In genomic region chr9:127449332-127449966, GRCh38 we compare ENCODE assay signal across 8 cellular contexts. TPM values are rescaled to one million over a fixed set of nuclear protein-coding genes. Genes with fewer than 3 reads are reported as not detected.
DNase-seq lines count a peak whose midpoint lies in the region; ATAC-seq, FAIRE-seq and TF ChIP-seq lines count a peak whose summit lies in the region.

No MANE protein-coding gene starts in this region.

- in situ Hi-C loops in K562 (cut with MboI) (no loop called here), GM13976 (cut with MboI; ENCODE audit: low sequenced_read_pairs, unreplicated experiment) (no loop called here)

- peaks cover 35% of the 10 kb centered on the region for H4K20me1 ChIP-seq in K562 (replicated peaks; ENCODE audit: control insufficient read depth, insufficient read depth, low read length)

- 0 out of 2 replicates have a peak, but pooled peaks have one; percentile 4 for TF ChIP-seq POLR2A in K562 (conservative IDR thresholded peaks at IDR 0.05)
- no peak for TF ChIP-seq POLR2A in GM12892 (IDR thresholded peaks at IDR 0.05; ENCODE audit: low read depth, low read length)

- peak overlapping the region; percentile 94 to 97 for H3K9ac ChIP-seq in K562 (ENCODE audit: insufficient read depth in 1 of 2, low read depth in 2 of 2, low read length in 2 of 2)

- H3K27ac ChIP-seq in K562 (ENCODE audit: extremely low read depth, low read depth, low read length) (peak overlapping the region; percentile 82), mesodermal cell (ENCODE audit: low read depth, low read length, severe bottlenecking) (peak overlapping the region; percentile 91)

- no peak for FAIRE-seq in K562 (lab: Jason Lieb, UNC)
- FAIRE-seq in GM12892 (lab: Jason Lieb, UNC), result no peak

- no peaks in the 10 kb centered on the region for H3K27me3 ChIP-seq in K562 (ENCODE audit: control insufficient read depth in 2 of 2, insufficient read depth in 2 of 2, low read length in 2 of 2)

- no peak for DNase-seq in AG10803 (ENCODE audit: low read depth)
- peak in 1 of 4 experiments; percentile 12 for DNase-seq in K562 (ENCODE audit: extremely low read depth in 1 of 4, low spot score in 3 of 4)
- no peak for DNase-seq in GM13976 (ENCODE audit: low spot score)
- DNase-seq in GM12892 (ENCODE audit: insufficient read length), result no peak

- TF ChIP-seq RAD21 in K562 (CRISPR knock-in tag; conservative IDR thresholded peaks at IDR 0.05 in 1 of 2, IDR thresholded peaks at IDR 0.05 in 1 of 2), result no peak

- peak overlapping the region; percentile 100 for H3K4me2 ChIP-seq in K562 (ENCODE audit: insufficient read depth, low read length)

- H3K4me3 ChIP-seq in AG10803 (ENCODE audit: low read length) (peak overlapping the region; percentile 96), K562 (peak overlapping the region; percentile 78), mesodermal cell (ENCODE audit: extremely low read depth, insufficient read depth, low read length, poor library complexity, severe bottlenecking) (peak overlapping the region; percentile 96)

- H3K9me3 ChIP-seq in K562 (replicated peaks; ENCODE audit: control insufficient read depth, insufficient read depth, low read depth, low read length) (peaks cover 7% of the 10 kb centered on the region), mesodermal cell (ENCODE audit: control insufficient read depth, low read length) (peaks cover 11% of the 10 kb centered on the region)

- H2AFZ ChIP-seq in K562 (ENCODE audit: low read depth, low read length), result no peak overlapping the region

- CTCF ChIA-PET in K562 (lab: Yijun Ruan, JAX; ENCODE audit: low intra/inter-chr PET ratio), result no interaction called here

- ATAC-seq in K562 (no peak), HG02610 (IDR thresholded peaks at IDR 0.05; ENCODE audit: unreplicated experiment) (no peak), HG02973 (IDR thresholded peaks at IDR 0.05; ENCODE audit: unreplicated experiment) (no peak)

- no peaks in the 10 kb centered on the region for H3K9me1 ChIP-seq in K562 (ENCODE audit: control insufficient read depth, insufficient read depth, low read length)

- H3K4me1 ChIP-seq in K562 (replicated peaks in 1 of 2; ENCODE audit: control insufficient read depth in 2 of 2, insufficient read depth in 2 of 2, low read length in 2 of 2) (peaks cover 18 to 19% of the 10 kb centered on the region in 2 experiments; a peak in 4 of 5 replicates), mesodermal cell (ENCODE audit: control insufficient read depth, insufficient read depth, low read length, poor library complexity, severe bottlenecking) (peaks cover 11% of the 10 kb centered on the region)

- no peaks in the 10 kb centered on the region for H3K27me3 Mint-ChIP-seq in IgD-negative memory B cell

- peaks cover 61% of the 10 kb centered on the region for H3K79me2 ChIP-seq in K562 (ENCODE audit: control insufficient read depth, insufficient read depth, low read length)

- H3K4me1 Mint-ChIP-seq in IgD-negative memory B cell, result peaks cover 23 to 32% (median 23%) of the 10 kb centered on the region in 3 donors

- no peaks in the 10 kb centered on the region for H3K9me3 Mint-ChIP-seq in IgD-negative memory B cell

- intact Hi-C loops in K562 (cut with micrococcal nuclease), result no loop called here

- POLR2A ChIA-PET in K562 (lab: Yijun Ruan, JAX), result interaction anchor here (0.6 to 3.6 kb wide), 13 partner anchors 8 to 470 kb away, joined by 3 to 21 read pairs (median 3); partner anchors contain the start of genes SLC2A8 and ZNF79

- BruUV-seq in K562 (replicated peaks; lab: Mats Ljungman, UMichigan), result no TSS peak

- H3K36me3 Mint-ChIP-seq in IgD-negative memory B cell, result peaks cover 2% of the 10 kb centered on the region

- 1% methylated on average over 5 of the region's 5 CpGs for WGBS in K562 (ENCODE audit: insufficient coverage, low coverage, missing lambda C conversion rate)
- 57 to 80% methylated on average over 4 to 5 of the region's 5 CpGs for WGBS in mesodermal cell (ENCODE audit: insufficient coverage in 2 of 2), 2 experiments

- no peak for TF ChIP-seq EP300 in K562 (IDR thresholded peaks at IDR 0.05; ENCODE audit: low read length)

- peak overlapping the region; percentile 95 to 99 (median 96) for H3K4me3 Mint-ChIP-seq in IgD-negative memory B cell

- H3K36me3 ChIP-seq in K562 (ENCODE audit: control insufficient read depth, insufficient read depth, low read length) (peaks cover 64% of the 10 kb centered on the region), mesodermal cell (ENCODE audit: control insufficient read depth, insufficient read depth, low read length) (peaks cover 70% of the 10 kb centered on the region)

- H3K27ac Mint-ChIP-seq in IgD-negative memory B cell, result peak overlapping the region; percentile 88 to 97 (median 95)

- no peak for TF ChIP-seq CTCF in AG10803 (conservative IDR thresholded peaks at IDR 0.05; ENCODE audit: low read length)
- TF ChIP-seq CTCF in K562 (IDR thresholded peaks at IDR 0.05 in 2 of 3, conservative IDR thresholded peaks at IDR 0.05 in 1 of 3; ENCODE audit: insufficient read depth in 2 of 3, low read depth in 1 of 3, low read length in 3 of 3), result no peak
- no peak for TF ChIP-seq CTCF in GM13976 (IDR thresholded peaks at IDR 0.05; ENCODE audit: borderline replicate concordance, control extremely low read depth, extremely low read depth, insufficient read depth, missing control alignments)

RNA-seq across cellular contexts. Expression of gene RPL12, which starts 1.8 kb away (rescaled TPM):
- 2,090 TPM for polyA plus RNA-seq in IgD-negative memory B cell
- total RNA-seq in K562 (2011; cell fraction: chromatin; rRNA removed; ENCODE audit: low replicate concordance), result 400 and 555 TPM in 2 replicates
- 648 and 678 TPM in 2 replicates for total RNA-seq in K562 (2011; cell fraction: nucleolus; rRNA removed)
- 701 and 1,157 TPM in 2 replicates for total RNA-seq in K562 (2011; cell fraction: nucleoplasm; rRNA removed)
- total RNA-seq in K562 (2014; rRNA removed), result 1,796 and 1,973 TPM in 2 replicates
- total RNA-seq in K562 (2014; rRNA removed; fragmentation: Illumina TruSeq; extraction: Trizol), result 2,499 and 2,531 TPM in 2 replicates
- total RNA-seq in K562 (2015; rRNA removed; fragmentation: Illumina TruSeq; extraction: Trizol), result 3,220 and 3,261 TPM in 2 replicates
- total RNA-seq in K562 (2021), result 1,614 and 1,743 TPM in 2 replicates
- polyA plus RNA-seq in K562 (2011; rRNA removed), result 2,587 and 3,088 TPM in 2 replicates
- 2,689 and 4,292 TPM in 2 replicates for polyA plus RNA-seq in K562 (2011; cell fraction: cytosol; rRNA removed)
- polyA plus RNA-seq in K562 (2011; cell fraction: nucleus; rRNA removed), result 951 and 1,340 TPM in 2 replicates
- polyA plus RNA-seq in K562 (2012), result 1,770 and 3,341 TPM in 2 replicates
- 4,080 and 4,558 TPM in 2 replicates for polyA plus RNA-seq in K562 (2014; fragmentation: Illumina TruSeq; extraction: Trizol)
- 1,000 to 10,000 TPM; 2,219 to 2,376 TPM for polyA plus RNA-seq in K562 (2014; fragmentation: Nextera tagmentation; extraction: Ambion mirVana)
- polyA plus RNA-seq in K562 (2014; rRNA removed), result 2,953 and 3,005 TPM in 2 replicates
- 933 and 1,147 TPM in 2 replicates for polyA minus RNA-seq in K562 (2011; rRNA and poly(A)+ RNA removed)
- polyA minus RNA-seq in K562 (2011; cell fraction: cytosol; rRNA and poly(A)+ RNA removed), result 732 and 781 TPM in 2 replicates
- 303 and 594 TPM in 2 replicates for polyA minus RNA-seq in K562 (2011; cell fraction: nucleus; rRNA and poly(A)+ RNA removed)
- 1,589 TPM for polyA plus RNA-seq in mesodermal cell (2013, experiment 1 of 2)
- 1,467 TPM for polyA plus RNA-seq in mesodermal cell (2013, experiment 2 of 2)
- 4,522 TPM for polyA plus RNA-seq in GM12892 (2012; ENCODE audit: missing spikeins)

RNA-seq across cellular contexts. Expression of gene LRSAM1, which starts 1.9 kb away (rescaled TPM):
- 15.7 TPM for polyA plus RNA-seq in IgD-negative memory B cell
- 55.1 and 93.1 TPM in 2 replicates for total RNA-seq in K562 (2011; cell fraction: chromatin; rRNA removed; ENCODE audit: low replicate concordance)
- 44.6 and 44.7 TPM in 2 replicates for total RNA-seq in K562 (2011; cell fraction: nucleolus; rRNA removed)
- 34.8 and 38.2 TPM in 2 replicates for total RNA-seq in K562 (2011; cell fraction: nucleoplasm; rRNA removed)
- 9.0 and 9.9 TPM in 2 replicates for total RNA-seq in K562 (2014; rRNA removed)
- 3.2 and 4.1 TPM in 2 replicates for total RNA-seq in K562 (2014; rRNA removed; fragmentation: Illumina TruSeq; extraction: Trizol)
- 4.6 and 5.5 TPM in 2 replicates for total RNA-seq in K562 (2015; rRNA removed; fragmentation: Illumina TruSeq; extraction: Trizol)
- 16.2 and 16.9 TPM in 2 replicates for total RNA-seq in K562 (2021)
- polyA plus RNA-seq in K562 (2011; rRNA removed), result 4.7 and 6.1 TPM in 2 replicates
- 3.1 and 6.4 TPM in 2 replicates for polyA plus RNA-seq in K562 (2011; cell fraction: cytosol; rRNA removed)
- 20.1 and 28.5 TPM in 2 replicates for polyA plus RNA-seq in K562 (2011; cell fraction: nucleus; rRNA removed)
- polyA plus RNA-seq in K562 (2012), result 6.8 and 13.7 TPM in 2 replicates
- 6.2 and 7.4 TPM in 2 replicates for polyA plus RNA-seq in K562 (2014; fragmentation: Illumina TruSeq; extraction: Trizol)
- polyA plus RNA-seq in K562 (2014; fragmentation: Nextera tagmentation; extraction: Ambion mirVana), result under 1 TPM; 0.07 to 0.32 TPM
- polyA plus RNA-seq in K562 (2014; rRNA removed), result 8.5 and 11.3 TPM in 2 replicates
- 8.0 and 9.1 TPM in 2 replicates for polyA minus RNA-seq in K562 (2011; rRNA and poly(A)+ RNA removed)
- 5.1 and 7.0 TPM in 2 replicates for polyA minus RNA-seq in K562 (2011; cell fraction: cytosol; rRNA and poly(A)+ RNA removed)
- polyA minus RNA-seq in K562 (2011; cell fraction: nucleus; rRNA and poly(A)+ RNA removed), result 14.7 and 16.1 TPM in 2 replicates
- 20.3 TPM for polyA plus RNA-seq in mesodermal cell (2013, experiment 1 of 2)
- 17.1 TPM for polyA plus RNA-seq in mesodermal cell (2013, experiment 2 of 2)
- polyA plus RNA-seq in GM12892 (2012; ENCODE audit: missing spikeins), result 11.2 TPM

RNA-seq across cellular contexts. Expression of gene ZNF79, which starts 25.3 kb away (rescaled TPM):
- 8.7 TPM for polyA plus RNA-seq in IgD-negative memory B cell
- total RNA-seq in K562 (2011; cell fraction: chromatin; rRNA removed; ENCODE audit: low replicate concordance), result 23.5 and 37.2 TPM in 2 replicates
- 21.8 and 28.7 TPM in 2 replicates for total RNA-seq in K562 (2011; cell fraction: nucleolus; rRNA removed)
- 13.2 and 19.8 TPM in 2 replicates for total RNA-seq in K562 (2011; cell fraction: nucleoplasm; rRNA removed)
- total RNA-seq in K562 (2014; rRNA removed), result 6.0 and 6.6 TPM in 2 replicates
- 5.3 and 5.6 TPM in 2 replicates for total RNA-seq in K562 (2014; rRNA removed; fragmentation: Illumina TruSeq; extraction: Trizol)
- 6.3 and 7.0 TPM in 2 replicates for total RNA-seq in K562 (2015; rRNA removed; fragmentation: Illumina TruSeq; extraction: Trizol)
- 6.3 and 6.4 TPM in 2 replicates for total RNA-seq in K562 (2021)
- 2.7 and 3.4 TPM in 2 replicates for polyA plus RNA-seq in K562 (2011; rRNA removed)
- polyA plus RNA-seq in K562 (2011; cell fraction: cytosol; rRNA removed), result 2.5 and 2.8 TPM in 2 replicates
- polyA plus RNA-seq in K562 (2011; cell fraction: nucleus; rRNA removed), result 3.9 and 4.7 TPM in 2 replicates
- 3.0 and 3.1 TPM in 2 replicates for polyA plus RNA-seq in K562 (2012)
- polyA plus RNA-seq in K562 (2014; fragmentation: Illumina TruSeq; extraction: Trizol), result 4.1 and 4.3 TPM in 2 replicates
- polyA plus RNA-seq in K562 (2014; fragmentation: Nextera tagmentation; extraction: Ambion mirVana), result under 1 TPM; 0.62 to 0.70 TPM
- polyA plus RNA-seq in K562 (2014; rRNA removed), result 3.7 and 5.1 TPM in 2 replicates
- 13.0 and 14.1 TPM in 2 replicates for polyA minus RNA-seq in K562 (2011; rRNA and poly(A)+ RNA removed)
- polyA minus RNA-seq in K562 (2011; cell fraction: cytosol; rRNA and poly(A)+ RNA removed), result 5.1 and 5.7 TPM in 2 replicates
- 9.2 and 10.7 TPM in 2 replicates for polyA minus RNA-seq in K562 (2011; cell fraction: nucleus; rRNA and poly(A)+ RNA removed)
- polyA plus RNA-seq in mesodermal cell (2013, experiment 1 of 2), result 6.5 TPM
- polyA plus RNA-seq in mesodermal cell (2013, experiment 2 of 2), result 6.5 TPM
- polyA plus RNA-seq in GM12892 (2012; ENCODE audit: missing spikeins), result 4.2 TPM

RNA-seq across cellular contexts. Expression of gene SLC2A8, which starts 52.5 kb away (rescaled TPM):
- polyA plus RNA-seq in IgD-negative memory B cell (7.8 TPM), K562 (2011; rRNA removed) (5.4 and 8.1 TPM in 2 replicates), K562 (2014; fragmentation: Illumina TruSeq; extraction: Trizol) (3.6 and 6.2 TPM in 2 replicates), K562 (2014; fragmentation: Nextera tagmentation; extraction: Ambion mirVana) (1 to 10 TPM in 1 of 2 experiments, under 1 TPM in 1; 0.13 to 1.1 TPM), K562 (2014; rRNA removed) (9.9 and 10.4 TPM in 2 replicates)
- 9.0 and 31.6 TPM in 2 replicates for total RNA-seq in K562 (2011; cell fraction: chromatin; rRNA removed; ENCODE audit: low replicate concordance)
- 24.8 and 24.9 TPM in 2 replicates for total RNA-seq in K562 (2011; cell fraction: nucleolus; rRNA removed)
- total RNA-seq in K562 (2011; cell fraction: nucleoplasm; rRNA removed), result 12.1 and 16.1 TPM in 2 replicates
- total RNA-seq in K562 (2014; rRNA removed) (9.7 and 12.6 TPM in 2 replicates), K562 (2014; rRNA removed; fragmentation: Illumina TruSeq; extraction: Trizol) (1.6 and 2.4 TPM in 2 replicates), K562 (2015; rRNA removed; fragmentation: Illumina TruSeq; extraction: Trizol) (5.2 and 6.7 TPM in 2 replicates), K562 (2021) (10.3 and 12.9 TPM in 2 replicates)
- polyA plus RNA-seq in K562 (2011; cell fraction: cytosol; rRNA removed), result 7.3 and 17.7 TPM in 2 replicates
- polyA plus RNA-seq in K562 (2011; cell fraction: nucleus; rRNA removed), result 22.0 and 29.9 TPM in 2 replicates
- 6.4 and 7.8 TPM in 2 replicates for polyA plus RNA-seq in K562 (2012)
- polyA minus RNA-seq in K562 (2011; rRNA and poly(A)+ RNA removed), result 2.7 and 2.9 TPM in 2 replicates
- 6.7 and 7.1 TPM in 2 replicates for polyA minus RNA-seq in K562 (2011; cell fraction: cytosol; rRNA and poly(A)+ RNA removed)
- 8.3 and 8.9 TPM in 2 replicates for polyA minus RNA-seq in K562 (2011; cell fraction: nucleus; rRNA and poly(A)+ RNA removed)
- polyA plus RNA-seq in mesodermal cell (2013, experiment 1 of 2), result 14.2 TPM
- 12.7 TPM for polyA plus RNA-seq in mesodermal cell (2013, experiment 2 of 2)
- polyA plus RNA-seq in GM12892 (2012; ENCODE audit: missing spikeins), result 3.0 TPM
